ENCODE assay signal across 22 cellular contexts in genomic region chr10:91286572-91286971, GRCh38.
"Had no signal": no experiment of that assay in that cellular context is flagged by ENCODE, and none has a peak within 500 bp of the region (broad histone marks: within the 10 kb centered on the region; RNA-seq: fewer than 3 reads in every experiment).

No MANE protein-coding gene starts in this region.

- FAIRE-seq: endothelial cell of umbilical vein, islet of Langerhans, TTC549 had no signal

- DNase-seq: activated CD4-positive, alpha-beta memory T cell treated with anti-CD3 and anti-CD28 coated beads, Interleukin-2, amount 10 ng/mL, durations not matched to agents 7 days and 5 days; activated CD4-positive, alpha-beta T cell treated with anti-CD3 and anti-CD28 coated beads for 48 hours; activated CD8-positive, alpha-beta memory T cell treated with anti-CD3 and anti-CD28 coated beads, Interleukin-2, amount 50 U/mL, for 48 hours; activated gamma-delta T cell treated with Interleukin-2 at 50 U/mL for 16 hours; activated naive CD4-positive, alpha-beta T cell treated with anti-CD3 and anti-CD28 coated beads, Interleukin-2, amount 50 U/mL, for 16 hours; activated T-cell treated with anti-CD3 and anti-CD28 coated beads, Interleukin-2, amount 50 U/mL, for 24 hours; amniotic stem cell; central memory CD4-positive, alpha-beta T cell; left ventricle myocardium inferior; mesendoderm; stimulated activated CD4-positive, alpha-beta T cell treated with anti-CD3 and anti-CD28 coated beads, Interleukin-15, amount 100 ng/mL, for 24 hours; stimulated activated CD4-positive, alpha-beta T cell treated with anti-CD3 and anti-CD28 coated beads, Interleukin-2, amount 100 ng/mL, for 24 hours; T-helper 9 cell had no signal

- H3K27ac ChIP-seq: left ventricle myocardium inferior, suprapubic skin, tibial nerve, VCaP had no signal

- H3K9me3 ChIP-seq: left ventricle myocardium inferior, suprapubic skin, tibial nerve had no signal

- H3K4me3 ChIP-seq: left ventricle myocardium inferior, lung, suprapubic skin, tibial nerve had no signal

- ATAC-seq: activated CD4-positive, CD25-positive, alpha-beta regulatory T cell treated with anti-CD3 and anti-CD28 coated beads, Interleukin-2, amount 50 U/mL, for 24 hours; natural killer cell treated with Interleukin-12 subunit alpha and Interleukin-12 subunit beta and Interleukin-15 and Interleukin-18, amount 100 ng/mL, for 72 hours had no signal

- H3K27me3 ChIP-seq: suprapubic skin, tibial nerve had no signal
